ENCODE assay signal across 17 cellular contexts in genomic region chr12:104299842-104300481, GRCh38. TPM values are rescaled to one million over a fixed set of nuclear protein-coding genes. Genes with fewer than 3 reads are reported as not detected.
DNase-seq lines count a peak whose midpoint lies in the region; ATAC-seq and TF ChIP-seq lines count a peak whose summit lies in the region.
"Had no signal": no experiment of that assay in that cellular context is flagged by ENCODE, and none has a peak within 500 bp of the region (broad histone marks: within the 10 kb centered on the region; RNA-seq: fewer than 3 reads in every experiment).

No MANE protein-coding gene starts in this region.

- H3K9me3 ChIP-seq in BLaER1, result no peaks in the 10 kb centered on the region
- H3K9me3 ChIP-seq in adipocyte (ENCODE audit: control insufficient read depth, low read length), result no peaks in the 10 kb centered on the region
- no peaks in the 10 kb centered on the region for H3K9me3 ChIP-seq in neutrophil
- H3K9me3 ChIP-seq: uterus had no signal

- H3K4me3 ChIP-seq in BLaER1 (no peak overlapping the region), adipocyte (ENCODE audit: low read length) (peak overlapping the region; percentile 60), neutrophil (ENCODE audit: low read depth in 1 of 2, low read length in 1 of 2) (no peak overlapping the region)
- H3K4me3 ChIP-seq: uterus had no signal

- ATAC-seq in GM19035 (IDR thresholded peaks at IDR 0.05; ENCODE audit: unreplicated experiment) (no peak), sciatic nerve (no peak)
- ATAC-seq: left ventricle myocardium superior had no signal

- peak overlapping the region; percentile 50 for H3K4me2 ChIP-seq in BLaER1

- H3K36me3 ChIP-seq in BLaER1, result peaks cover 91% of the 10 kb centered on the region
- peaks cover 81% of the 10 kb centered on the region for H3K36me3 ChIP-seq in adipocyte (ENCODE audit: control insufficient read depth, insufficient read depth, low read length, severe bottlenecking)
- H3K36me3 ChIP-seq in neutrophil, result peaks cover 27% of the 10 kb centered on the region
- H3K36me3 ChIP-seq: uterus had no signal

- no peaks in the 10 kb centered on the region for H3K27me3 ChIP-seq in BLaER1
- no peaks in the 10 kb centered on the region for H3K27me3 ChIP-seq in adipocyte (replicated peaks; ENCODE audit: control insufficient read depth, insufficient read depth, low read length)
- H3K27me3 ChIP-seq in neutrophil, result no peaks in the 10 kb centered on the region
- H3K27me3 ChIP-seq: uterus had no signal

- H3K9ac ChIP-seq in BLaER1, result no peak overlapping the region
- peak overlapping the region; percentile 59 for H3K9ac ChIP-seq in adipocyte (ENCODE audit: low read length)

- intact Hi-C loops in sciatic nerve (cut with DNase I), result no loop called here

- H3K4me1 ChIP-seq in BLaER1 (peaks cover 87% of the 10 kb centered on the region), adipocyte (ENCODE audit: control insufficient read depth, insufficient read depth, low read length) (peaks cover 66% of the 10 kb centered on the region), neutrophil (ENCODE audit: control insufficient read depth in 1 of 2, insufficient read depth in 1 of 2, low read depth in 1 of 2, low read length in 1 of 2) (peaks cover 18 to 21% of the 10 kb centered on the region in 2 experiments)

- H4K20me1 ChIP-seq in BLaER1, result peaks cover 100% of the 10 kb centered on the region

- H3K27ac ChIP-seq in BLaER1 (no peak overlapping the region), neutrophil (peak overlapping the region; percentile 34)
- H3K27ac ChIP-seq: epithelial cell of prostate, uterus had no signal

- DNase-seq in EL, result peak; percentile 45
- no peak for DNase-seq in adipocyte (ENCODE audit: low read depth)
- DNase-seq in cerebellar cortex (ENCODE audit: low spot score), result no peak
- no peak for DNase-seq in sciatic nerve (ENCODE audit: low spot score)
- DNase-seq in activated naive CD4-positive, alpha-beta T cell treated with anti-CD3 and anti-CD28 coated beads, Interleukin-2, amount 50 U/mL, for 16 hours, result no peak
- DNase-seq: activated CD4-positive, alpha-beta T cell treated with anti-CD3 and anti-CD28 coated beads for 48 hours; activated CD8-positive, alpha-beta memory T cell treated with anti-CD3 and anti-CD28 coated beads, Interleukin-2, amount 50 U/mL, for 48 hours; activated naive CD4-positive, alpha-beta T cell; left ventricle myocardium superior; NCI-H1436; NCI-H774; stimulated activated CD4-positive, alpha-beta T cell treated with anti-CD3 and anti-CD28 coated beads, Interleukin-2, amount 100 ng/mL, for 24 hours; uterus had no signal

- no peak for TF ChIP-seq CTCF in neutrophil (IDR thresholded peaks at IDR 0.05)

RNA-seq across cellular contexts. Expression of gene EID3, which starts 3.6 kb away (rescaled TPM):
- total RNA-seq in sciatic nerve, result 8.5 TPM
